Comparison of ENCODE assay signal across 9 cellular contexts in the genomic region with DNA sequence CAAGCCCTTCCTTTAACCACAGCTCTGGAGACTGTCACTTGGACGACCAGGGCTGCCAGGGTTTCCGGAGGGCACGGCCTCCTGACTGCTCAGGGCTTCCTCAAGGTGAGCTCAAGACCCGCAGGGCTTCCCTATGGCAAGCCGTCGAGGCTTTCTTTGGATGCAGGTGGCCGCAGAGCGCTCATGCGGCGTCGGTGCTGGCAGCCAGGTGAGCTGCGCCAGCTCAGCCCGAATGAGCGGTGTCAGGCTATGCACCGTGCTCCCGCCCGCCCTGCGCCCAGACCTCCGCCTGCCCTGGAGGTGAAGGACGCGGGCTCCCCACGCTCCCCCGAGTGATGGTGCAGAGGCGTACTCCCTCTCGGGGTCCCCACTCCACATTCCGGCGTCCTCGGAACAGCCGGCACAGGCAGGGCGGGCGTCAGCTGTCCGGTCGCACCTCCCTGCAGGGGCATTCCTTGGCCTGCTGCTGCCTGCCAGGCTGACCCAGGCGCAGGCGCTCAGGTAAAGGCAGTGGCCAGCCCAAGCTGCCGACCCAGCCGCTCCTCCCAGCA. TPM values are rescaled to one million over a fixed set of nuclear protein-coding genes. Genes with fewer than 3 reads are reported as not detected.
DNase-seq lines count a peak whose midpoint lies in the region; ATAC-seq, FAIRE-seq and TF ChIP-seq lines count a peak whose summit lies in the region.
"Had no signal": no experiment of that assay in that cellular context is flagged by ENCODE, and none has a peak within 500 bp of the region (broad histone marks: within the 10 kb centered on the region; RNA-seq: fewer than 3 reads in every experiment).

No MANE protein-coding gene starts in this region.

- TF ChIP-seq CTCF in K562 (IDR thresholded peaks at IDR 0.05 in 2 of 3, conservative IDR thresholded peaks at IDR 0.05 in 1 of 3; ENCODE audit: insufficient read depth in 2 of 3, low read depth in 1 of 3, low read length in 3 of 3) (no peak), psoas muscle (IDR thresholded peaks at IDR 0.05) (no peak), GM20000 (IDR thresholded peaks at IDR 0.05; ENCODE audit: extremely low read depth, missing control alignments) (no peak)

- CTCF ChIA-PET in K562 (lab: Yijun Ruan, JAX; ENCODE audit: low intra/inter-chr PET ratio), result interaction anchor here (0.6 kb wide), 1 partner anchor 194 kb away, joined by 4 read pairs; no protein-coding TSS in a partner anchor

- POLR2A ChIA-PET in K562 (lab: Yijun Ruan, JAX), result interaction anchor here (0.5 to 1.6 kb wide), 4 partner anchors 12 to 89 kb away, joined by 3 read pairs; no protein-coding TSS in a partner anchor

- no peak overlapping the region for H3K27ac ChIP-seq in K562 (ENCODE audit: extremely low read depth, low read depth, low read length)
- H3K27ac ChIP-seq in psoas muscle, result no peak overlapping the region

- H3K36me3 Mint-ChIP-seq in activated naive CD8-positive, alpha-beta T cell treated with anti-CD3 and anti-CD28 coated beads, Interleukin-2, amount 50 U/mL, for 24 hours (ENCODE audit: low read depth), result no peaks in the 10 kb centered on the region

- H3K36me3 ChIP-seq in K562 (ENCODE audit: control insufficient read depth, insufficient read depth, low read length), result no peaks in the 10 kb centered on the region
- no peaks in the 10 kb centered on the region for H3K36me3 ChIP-seq in iPS-15b (ENCODE audit: control insufficient read depth, insufficient read depth, low read length)
- H3K36me3 ChIP-seq in psoas muscle (ENCODE audit: insufficient read depth in 1 of 2, low read depth in 1 of 2), result no peaks in the 10 kb centered on the region

- no TSS peak for BruUV-seq in K562 (replicated peaks; lab: Mats Ljungman, UMichigan)

- peaks cover 4% of the 10 kb centered on the region for H3K4me1 Mint-ChIP-seq in activated naive CD8-positive, alpha-beta T cell treated with anti-CD3 and anti-CD28 coated beads, Interleukin-2, amount 50 U/mL, for 24 hours

- intact Hi-C loops in K562 (cut with micrococcal nuclease) (no loop called here), psoas muscle (cut with DNase I) (no loop called here)

- no peak for FAIRE-seq in K562 (lab: Jason Lieb, UNC)

- H2AFZ ChIP-seq in K562 (ENCODE audit: low read depth, low read length), result peak overlapping the region; percentile 88

- no peak overlapping the region for H3K4me3 Mint-ChIP-seq in activated naive CD8-positive, alpha-beta T cell treated with anti-CD3 and anti-CD28 coated beads, Interleukin-2, amount 50 U/mL, for 24 hours

- DNase-seq in ELF-1 (ENCODE audit: low read depth, low spot score), result peak; percentile 67
- DNase-seq in K562 (ENCODE audit: extremely low read depth in 1 of 4, low spot score in 3 of 4), result no peak
- DNase-seq in psoas muscle, result no peak
- no peak for DNase-seq in activated naive CD8-positive, alpha-beta T cell treated with anti-CD3 and anti-CD28 coated beads, Interleukin-2, amount 50 U/mL, for 24 hours
- no peak for DNase-seq in GM20000 (ENCODE audit: low spot score)
- no peak for DNase-seq in activated CD4-positive, CD25-positive, alpha-beta regulatory T cell (lab: John Stamatoyannopoulos, UW)
- no peak for DNase-seq in NCI-H2196 treated with DMSO at 0.1 percent for 48 hours (lab: John Stamatoyannopoulos, UW; ENCODE audit: unreplicated experiment)
- DNase-seq: NCI-H524 treated with DMSO at 0.1 percent for 48 hours had no signal

- WGBS in K562 (ENCODE audit: insufficient coverage, low coverage, missing lambda C conversion rate), result 80% methylated on average over 16 of the region's 37 CpGs
- 48 to 57% (median 56%) methylated on average over 37 of the region's 37 CpGs for WGBS in psoas muscle, 3 donors

- H3K9ac ChIP-seq in K562 (ENCODE audit: insufficient read depth in 1 of 2, low read depth in 2 of 2, low read length in 2 of 2) (no peak overlapping the region), iPS-15b (ENCODE audit: low read depth, low read length) (no peak overlapping the region)

- H3K4me1 ChIP-seq in K562 (replicated peaks in 1 of 2; ENCODE audit: control insufficient read depth in 2 of 2, insufficient read depth in 2 of 2, low read length in 2 of 2) (peaks cover 18 to 21% of the 10 kb centered on the region in 2 experiments; a peak in 4 of 5 replicates), iPS-15b (ENCODE audit: control insufficient read depth, insufficient read depth, low read length) (peaks cover 4% of the 10 kb centered on the region), psoas muscle (peaks cover 15% of the 10 kb centered on the region)

- no peak for TF ChIP-seq POLR2A in K562 (conservative IDR thresholded peaks at IDR 0.05)

- TF ChIP-seq RAD21 in K562 (CRISPR knock-in tag; conservative IDR thresholded peaks at IDR 0.05 in 1 of 2, IDR thresholded peaks at IDR 0.05 in 1 of 2), result no peak

- H4K20me1 ChIP-seq in K562 (replicated peaks; ENCODE audit: control insufficient read depth, insufficient read depth, low read length), result no peaks in the 10 kb centered on the region

- no peak overlapping the region for H3K4me2 ChIP-seq in K562 (ENCODE audit: insufficient read depth, low read length)

- no peak overlapping the region for H3K27ac Mint-ChIP-seq in activated naive CD8-positive, alpha-beta T cell treated with anti-CD3 and anti-CD28 coated beads, Interleukin-2, amount 50 U/mL, for 24 hours

- ATAC-seq in K562 (no peak), psoas muscle (peak; percentile 18 to 41 (median 32))
- no peak for ATAC-seq in activated naive CD8-positive, alpha-beta T cell treated with anti-CD3 and anti-CD28 coated beads, Interleukin-2, amount 50 U/mL, for 24 hours

- H3K4me3 ChIP-seq in K562 (no peak overlapping the region), iPS-15b (ENCODE audit: low read depth, low read length) (peak overlapping the region; percentile 77), psoas muscle (peak overlapping the region; percentile 58)

- in situ Hi-C loops in K562 (cut with MboI), result no loop called here

- no peaks in the 10 kb centered on the region for H3K9me1 ChIP-seq in K562 (ENCODE audit: control insufficient read depth, insufficient read depth, low read length)

- no peaks in the 10 kb centered on the region for H3K9me3 Mint-ChIP-seq in activated naive CD8-positive, alpha-beta T cell treated with anti-CD3 and anti-CD28 coated beads, Interleukin-2, amount 50 U/mL, for 24 hours

- H3K27me3 Mint-ChIP-seq in activated naive CD8-positive, alpha-beta T cell treated with anti-CD3 and anti-CD28 coated beads, Interleukin-2, amount 50 U/mL, for 24 hours, result peaks cover 41% of the 10 kb centered on the region

- TF ChIP-seq EP300 in K562 (IDR thresholded peaks at IDR 0.05; ENCODE audit: low read length), result no peak

- H3K27me3 ChIP-seq in K562 (ENCODE audit: control insufficient read depth in 2 of 2, insufficient read depth in 2 of 2, low read length in 2 of 2), result no peaks in the 10 kb centered on the region
- H3K27me3 ChIP-seq in iPS-15b (ENCODE audit: control insufficient read depth, insufficient read depth, low read length), result peaks cover 34% of the 10 kb centered on the region
- peaks cover 0 to 31% (median 5%) of the 10 kb centered on the region in 3 donors for H3K27me3 ChIP-seq in psoas muscle (ENCODE audit: insufficient read depth in 3 of 3, low read length in 2 of 3)

- H3K9me3 ChIP-seq in K562 (replicated peaks; ENCODE audit: control insufficient read depth, insufficient read depth, low read depth, low read length), result no peaks in the 10 kb centered on the region
- H3K9me3 ChIP-seq in iPS-15b (ENCODE audit: control insufficient read depth, insufficient read depth, low read length), result no peaks in the 10 kb centered on the region
- H3K9me3 ChIP-seq in psoas muscle, result no peaks in the 10 kb centered on the region

- H3K79me2 ChIP-seq in K562 (ENCODE audit: control insufficient read depth, insufficient read depth, low read length), result no peaks in the 10 kb centered on the region

RNA-seq across cellular contexts. Expression of a gene that starts 20.8 kb away (rescaled TPM):
- 58.9 and 87.5 TPM in 2 replicates for total RNA-seq in K562 (2011; cell fraction: chromatin; rRNA removed; ENCODE audit: low replicate concordance)
- total RNA-seq in K562 (2011; cell fraction: nucleolus; rRNA removed), result 81.7 and 89.2 TPM in 2 replicates
- 55.3 and 62.8 TPM in 2 replicates for total RNA-seq in K562 (2011; cell fraction: nucleoplasm; rRNA removed)
- total RNA-seq in K562 (2014; rRNA removed) (230 and 404 TPM in 2 replicates), K562 (2014; rRNA removed; fragmentation: Illumina TruSeq; extraction: Trizol) (52.0 and 55.4 TPM in 2 replicates), K562 (2015; rRNA removed; fragmentation: Illumina TruSeq; extraction: Trizol) (80.2 and 81.1 TPM in 2 replicates), K562 (2021) (110 and 117 TPM in 2 replicates), psoas muscle (10 to 100 TPM; 12.5 to 25.3 (median 18.5) TPM)
- polyA plus RNA-seq in K562 (2011; rRNA removed) (142 and 147 TPM in 2 replicates), K562 (2014; fragmentation: Illumina TruSeq; extraction: Trizol) (70.2 and 110 TPM in 2 replicates), K562 (2014; fragmentation: Nextera tagmentation; extraction: Ambion mirVana) (10 to 100 TPM; 43.9 to 45.0 TPM), K562 (2014; rRNA removed) (223 and 254 TPM in 2 replicates), psoas muscle (10 to 100 TPM; 17.4 to 46.7 (median 23.6) TPM)
- 201 and 540 TPM in 2 replicates for polyA plus RNA-seq in K562 (2011; cell fraction: cytosol; rRNA removed)
- polyA plus RNA-seq in K562 (2011; cell fraction: nucleus; rRNA removed), result 92.2 and 167 TPM in 2 replicates
- polyA plus RNA-seq in K562 (2012), result 130 and 170 TPM in 2 replicates
- polyA minus RNA-seq in K562 (2011; rRNA and poly(A)+ RNA removed), result 79.0 and 140 TPM in 2 replicates
- 123 and 146 TPM in 2 replicates for polyA minus RNA-seq in K562 (2011; cell fraction: cytosol; rRNA and poly(A)+ RNA removed)
- polyA minus RNA-seq in K562 (2011; cell fraction: nucleus; rRNA and poly(A)+ RNA removed), result 50.9 and 51.2 TPM in 2 replicates

RNA-seq across cellular contexts. Expression of a gene that starts 33.0 kb away (rescaled TPM):
- not detected in 2 replicates for total RNA-seq in K562 (2011; cell fraction: chromatin; rRNA removed; ENCODE audit: low replicate concordance)
- not detected in 2 replicates for total RNA-seq in K562 (2011; cell fraction: nucleolus; rRNA removed)
- total RNA-seq in K562 (2011; cell fraction: nucleoplasm; rRNA removed), result not detected in 2 replicates
- total RNA-seq in K562 (2014; rRNA removed) (not detected in 2 replicates), K562 (2014; rRNA removed; fragmentation: Illumina TruSeq; extraction: Trizol) (not detected in 2 replicates), K562 (2015; rRNA removed; fragmentation: Illumina TruSeq; extraction: Trizol) (not detected in 2 replicates), K562 (2021) (not detected in 2 replicates), psoas muscle (under 1 TPM in 1 of 4 donors, not detected in 3; 0.42 TPM)
- polyA plus RNA-seq in K562 (2011; rRNA removed) (not detected in 2 replicates), K562 (2014; fragmentation: Illumina TruSeq; extraction: Trizol) (not detected in 2 replicates), K562 (2014; fragmentation: Nextera tagmentation; extraction: Ambion mirVana) (not detected), K562 (2014; rRNA removed) (not detected in 2 replicates), psoas muscle (1 to 10 TPM in 2 of 3 donors, under 1 TPM in 1; 0.38 to 2.7 (median 1.0) TPM)
- polyA plus RNA-seq in K562 (2011; cell fraction: cytosol; rRNA removed), result not detected in 2 replicates
- polyA plus RNA-seq in K562 (2011; cell fraction: nucleus; rRNA removed), result not detected in 2 replicates
- polyA plus RNA-seq in K562 (2012), result not detected in 2 replicates
- not detected in 2 replicates for polyA minus RNA-seq in K562 (2011; rRNA and poly(A)+ RNA removed)
- not detected in 2 replicates for polyA minus RNA-seq in K562 (2011; cell fraction: cytosol; rRNA and poly(A)+ RNA removed)
- polyA minus RNA-seq in K562 (2011; cell fraction: nucleus; rRNA and poly(A)+ RNA removed), result not detected in 2 replicates

Comparison
In these comparisons a context has a peak if more than half of its experiments do, and no peak if none do; other contexts are left out.
1. ATAC-seq: peak in psoas muscle (4 of 4); none in K562 (single experiment) and activated naive CD8-positive, alpha-beta T cell treated with anti-CD3 and anti-CD28 coated beads, Interleukin-2, amount 50 U/mL, for 24 hours (single experiment).